ENCODE assay signal across 8 cellular contexts in genomic region chr3:96813820-96814580, GRCh38. TPM values are rescaled to one million over a fixed set of nuclear protein-coding genes. Genes with fewer than 3 reads are reported as not detected.
A peak's percentile ranks its signal among the peaks of the same experiment; 100 is the strongest.
DNase-seq lines count a peak whose midpoint lies in the region; ATAC-seq and TF ChIP-seq lines count a peak whose summit lies in the region.

No MANE protein-coding gene starts in this region.

- peaks cover 16 to 29% (median 23%) of the 10 kb centered on the region in 4 donors for H3K4me1 ChIP-seq in upper lobe of left lung

- peak overlapping the region in 1 of 4 donors; percentile 27 for H3K27ac ChIP-seq in upper lobe of left lung

- WGBS in upper lobe of left lung, 2 donors, result 0 to 1% methylated on average over 16 to 37 of the region's 76 CpGs

- peak; percentile 13 for ATAC-seq in GM19438 (IDR thresholded peaks at IDR 0.05; ENCODE audit: low read depth, unreplicated experiment)
- ATAC-seq in HG03571 (IDR thresholded peaks at IDR 0.05; ENCODE audit: unreplicated experiment), result peak; percentile 11
- peak; percentile 76 to 89 for ATAC-seq in upper lobe of left lung (ENCODE audit: low FRiP score in 2 of 2)

- peak; percentile 26 for DNase-seq in DMS153 (lab: John Stamatoyannopoulos, UW)
- peak; percentile 21 to 37 for DNase-seq in SW 1271 (lab: John Stamatoyannopoulos, UW)
- no peak for DNase-seq in epithelial cell of proximal tubule (ENCODE audit: low read depth)
- DNase-seq in midbrain (lab: John Stamatoyannopoulos, UW), result peak; percentile 4
- DNase-seq in upper lobe of left lung, result peak; percentile 25 to 86
- no peak for DNase-seq in NK-92 treated with Interleukin-12 subunit alpha and Interleukin-12 subunit beta, amount 100 ng/mL, for 24 hours (lab: John Stamatoyannopoulos, UW)

- H3K4me3 ChIP-seq in epithelial cell of proximal tubule (ENCODE audit: low read depth, low read length) (peak overlapping the region; percentile 59), upper lobe of left lung (peak overlapping the region in 3 of 4 donors; percentile 50 to 56 (median 56))

- H3K9me3 ChIP-seq in upper lobe of left lung, result no peaks in the 10 kb centered on the region

- TF ChIP-seq EP300 in upper lobe of left lung (IDR thresholded peaks at IDR 0.05), result no peak

- no peaks in the 10 kb centered on the region for H3K36me3 ChIP-seq in upper lobe of left lung

- peak; percentile 27 for TF ChIP-seq CTCF in epithelial cell of proximal tubule (conservative IDR thresholded peaks at IDR 0.05; ENCODE audit: low read depth, low read length)
- peak in 1 of 6 experiments; percentile 18 for TF ChIP-seq CTCF in upper lobe of left lung (IDR thresholded peaks at IDR 0.05)

- TF ChIP-seq POLR2A in upper lobe of left lung (IDR thresholded peaks at IDR 0.05), result no peak

- peaks cover 0 to 19% (median 7%) of the 10 kb centered on the region in 4 donors for H3K27me3 ChIP-seq in upper lobe of left lung

RNA-seq across cellular contexts. Expression of gene EPHA6, which starts 0.4 kb away (rescaled TPM):
- total RNA-seq in epithelial cell of proximal tubule, result 0.46 TPM in 1 of 2 replicates, not detected in the other
- total RNA-seq in upper lobe of left lung, result 1 to 10 TPM in 1 of 6 donors, under 1 TPM in 2, not detected in 3; 0.14 to 1.0 (median 0.57) TPM

Comparison
In these comparisons a context has a peak if more than half of its experiments do, and no peak if none do; other contexts are left out.
1. DNase-seq: peak in DMS153 (single experiment), SW 1271 (2 of 2), midbrain (single experiment) and upper lobe of left lung (2 of 2); none in epithelial cell of proximal tubule (single experiment) and NK-92 treated with Interleukin-12 subunit alpha and Interleukin-12 subunit beta, amount 100 ng/mL, for 24 hours (single experiment).
2. ATAC-seq: peak in every context shown above with its lines; median percentile 82 in upper lobe of left lung; 13 in GM19438; 11 in HG03571.